In genomic region chr11:57658023-57658361, GRCh38 we compare ENCODE assay signal across 8 cellular contexts. TPM values are rescaled to one million over a fixed set of nuclear protein-coding genes. Genes with fewer than 3 reads are reported as not detected.
DNase-seq lines count a peak whose midpoint lies in the region; ATAC-seq and TF ChIP-seq lines count a peak whose summit lies in the region.

No MANE protein-coding gene starts in this region.

- H3K27me3 ChIP-seq in mammary epithelial cell (ENCODE audit: insufficient read depth, low read length) (no peaks in the 10 kb centered on the region), muscle layer of colon (ENCODE audit: control insufficient read depth in 1 of 2, insufficient read depth in 2 of 2, low read length in 2 of 2) (peaks cover 2 to 5% of the 10 kb centered on the region in 2 donors)

- H3K4me3 ChIP-seq in AG04449 (ENCODE audit: low read depth, low read length) (peak overlapping the region; percentile 88), mammary epithelial cell (replicated peaks in 1 of 3; ENCODE audit: insufficient read depth in 1 of 3, low read depth in 2 of 3, low read length in 3 of 3) (peak overlapping the region; percentile 68 to 86 (median 84)), muscle layer of colon (ENCODE audit: low read depth in 1 of 2, low read length in 2 of 2) (peak overlapping the region; percentile 72 to 80)

- H3K36me3 Mint-ChIP-seq in IgD-negative memory B cell, result peaks cover 8% of the 10 kb centered on the region

- no peaks in the 10 kb centered on the region for H3K9me3 Mint-ChIP-seq in IgD-negative memory B cell

- CTCF ChIA-PET in AG04449 (lab: Yijun Ruan, JAX), result interaction anchor here (1.6 to 8.0 kb wide), 3 partner anchors 9 to 17 kb away, joined by 4 to 52 read pairs (median 16); no protein-coding TSS in a partner anchor
- CTCF ChIA-PET in mammary epithelial cell (lab: Charles Lee; ENCODE audit: low non-redundant PET), result no interaction called here

- 2% methylated on average over 8 of the region's 8 CpGs for WGBS in mammary epithelial cell (ENCODE audit: low coverage, missing lambda C conversion rate)

- POLR2A ChIA-PET in AG04449 (lab: Yijun Ruan, JAX), result no interaction called here

- ATAC-seq in GM21576 (IDR thresholded peaks at IDR 0.05; ENCODE audit: unreplicated experiment) (no peak), HG03139 (IDR thresholded peaks at IDR 0.05; ENCODE audit: unreplicated experiment) (no peak)

- H3K27me3 Mint-ChIP-seq in IgD-negative memory B cell, result no peaks in the 10 kb centered on the region

- H3K27ac Mint-ChIP-seq in IgD-negative memory B cell, result peak overlapping the region; percentile 95 to 96 (median 96)

- H3K4me1 Mint-ChIP-seq in IgD-negative memory B cell, result peaks cover 17 to 22% (median 21%) of the 10 kb centered on the region in 3 donors

- H3K9ac ChIP-seq in mammary epithelial cell (ENCODE audit: insufficient read depth, low read length), result peak overlapping the region; percentile 91
- peak overlapping the region; percentile 36 for H3K9ac ChIP-seq in muscle layer of colon (ENCODE audit: low read length)

- H3K9me3 ChIP-seq in mammary epithelial cell (replicated peaks; ENCODE audit: insufficient read depth, low read length) (no peaks in the 10 kb centered on the region), muscle layer of colon (ENCODE audit: low read length) (no peaks in the 10 kb centered on the region)

- TSS peak; percentile 79 for BruUV-seq in mammary epithelial cell (replicated peaks; lab: Mats Ljungman, UMichigan)

- DNase-seq in AG04449 (ENCODE audit: low read depth, low spot score) (no peak), mammary epithelial cell (no peak), DMS114 treated with DMSO at 0.1 percent for 48 hours (lab: John Stamatoyannopoulos, UW; ENCODE audit: unreplicated experiment) (no peak), NCI-H1092 (lab: John Stamatoyannopoulos, UW) (no peak)

- H3K36me3 ChIP-seq in mammary epithelial cell (ENCODE audit: insufficient read depth, low read length) (peaks cover 16% of the 10 kb centered on the region), muscle layer of colon (ENCODE audit: insufficient read depth, low read length) (peaks cover 38% of the 10 kb centered on the region)

- H3K27ac ChIP-seq in mammary epithelial cell (ENCODE audit: insufficient read depth, low read depth, low read length) (peak overlapping the region; percentile 60), muscle layer of colon (ENCODE audit: low read depth, low read length) (peak overlapping the region; percentile 67)

- peak overlapping the region; percentile 95 to 99 (median 98) for H3K4me3 Mint-ChIP-seq in IgD-negative memory B cell

- H3K4me1 ChIP-seq in mammary epithelial cell (ENCODE audit: insufficient read depth, low read length) (peaks cover 13% of the 10 kb centered on the region), muscle layer of colon (ENCODE audit: insufficient read depth, low read length) (peaks cover 8% of the 10 kb centered on the region)

- H4K20me1 ChIP-seq in mammary epithelial cell (ENCODE audit: insufficient read depth, low read length), result no peaks in the 10 kb centered on the region

- peaks cover 41% of the 10 kb centered on the region for H3K79me2 ChIP-seq in mammary epithelial cell (ENCODE audit: insufficient read depth, low read length)

- in situ Hi-C loops in mammary epithelial cell (cut with MboI; ENCODE audit: low sequenced_read_pairs in 2 of 2), result no loop called here

- H3K4me2 ChIP-seq in mammary epithelial cell (ENCODE audit: insufficient read depth, low read depth, low read length), result peak overlapping the region; percentile 90

- intact Hi-C loops in mammary epithelial cell (cut with micrococcal nuclease), result no loop called here

- TF ChIP-seq CTCF in AG04449 (IDR thresholded peaks at IDR 0.05; ENCODE audit: insufficient read depth, low read length, missing control alignments), result no peak
- TF ChIP-seq CTCF in mammary epithelial cell (conservative IDR thresholded peaks at IDR 0.05 in 1 of 2, IDR thresholded peaks at IDR 0.05 in 1 of 2; ENCODE audit: extremely low read depth in 1 of 2, insufficient read depth in 1 of 2, low read depth in 1 of 2, low read length in 2 of 2), result no peak

- dilution Hi-C loops in mammary epithelial cell (cut with HindIII; ENCODE audit: low sequenced_read_pairs), result no loop called here

- peak overlapping the region; percentile 83 for H2AFZ ChIP-seq in mammary epithelial cell (ENCODE audit: low read depth, low read length)

RNA-seq across cellular contexts. Expression of gene CLP1, which starts 0.4 kb away (rescaled TPM):
- 12.5 TPM for polyA plus RNA-seq in IgD-negative memory B cell
- total RNA-seq in mammary epithelial cell, result 10 to 100 TPM; 16.0 to 19.0 TPM
- polyA plus RNA-seq in mammary epithelial cell, result 38.7 TPM
- 19.0 TPM for polyA minus RNA-seq in mammary epithelial cell

RNA-seq across cellular contexts. Expression of gene YPEL4, which starts 8.3 kb away (rescaled TPM):
- polyA plus RNA-seq in IgD-negative memory B cell (not detected), mammary epithelial cell (0.05 TPM)
- total RNA-seq in mammary epithelial cell, result under 1 TPM; under 0.01 to 0.35 TPM
- polyA minus RNA-seq in mammary epithelial cell, result not detected

RNA-seq across cellular contexts. Expression of gene ZDHHC5, which starts 9.9 kb away (rescaled TPM):
- 32.9 TPM for polyA plus RNA-seq in IgD-negative memory B cell
- 100 to 1,000 TPM in 1 of 2 donors, 10 to 100 TPM in 1; 81.7 to 101 TPM for total RNA-seq in mammary epithelial cell
- 94.2 TPM for polyA plus RNA-seq in mammary epithelial cell
- polyA minus RNA-seq in mammary epithelial cell, result 108 TPM

RNA-seq across cellular contexts. Expression of gene MED19, which starts 54.0 kb away (rescaled TPM):
- polyA plus RNA-seq in IgD-negative memory B cell (15.4 TPM), mammary epithelial cell (23.1 TPM)
- total RNA-seq in mammary epithelial cell, result 10 to 100 TPM; 10.3 to 21.0 TPM
- not detected for polyA minus RNA-seq in mammary epithelial cell

RNA-seq across cellular contexts. Expression of gene TMX2, which starts 54.4 kb away (rescaled TPM):
- 76.1 TPM for polyA plus RNA-seq in IgD-negative memory B cell
- total RNA-seq in mammary epithelial cell, result 10 to 100 TPM; 54.0 to 95.8 TPM
- polyA plus RNA-seq in mammary epithelial cell, result 87.7 TPM
- 127 TPM for polyA minus RNA-seq in mammary epithelial cell
